ENCODE assay signal across 8 cellular contexts in genomic region chr15:73700041-73700842, GRCh38. TPM values are rescaled to one million over a fixed set of nuclear protein-coding genes. Genes with fewer than 3 reads are reported as not detected.
A peak's percentile ranks its signal among the peaks of the same experiment; 100 is the strongest.
DNase-seq lines count a peak whose midpoint lies in the region; ATAC-seq, FAIRE-seq and TF ChIP-seq lines count a peak whose summit lies in the region.

No MANE protein-coding gene starts in this region.

- H3K27ac ChIP-seq in A549 (no peak overlapping the region), mammary epithelial cell (ENCODE audit: insufficient read depth, low read depth, low read length) (no peak overlapping the region), keratinocyte (ENCODE audit: control insufficient read depth, insufficient read depth, low read length) (no peak overlapping the region)

- peaks cover 2% of the 10 kb centered on the region for H4K20me1 ChIP-seq in mammary epithelial cell (ENCODE audit: insufficient read depth, low read length)
- peaks cover 11% of the 10 kb centered on the region for H4K20me1 ChIP-seq in keratinocyte (ENCODE audit: control insufficient read depth, extremely low read depth, insufficient read depth, low read length)

- BruUV-seq in mammary epithelial cell (replicated peaks; lab: Mats Ljungman, UMichigan), result no TSS peak

- whole genome bisulfite sequencing in A549 (ENCODE audit: missing lambda C conversion rate), result 36% methylated on average over 13 of the region's 13 CpGs
- WGBS in mammary epithelial cell (ENCODE audit: low coverage, missing lambda C conversion rate), result 34% methylated on average over 12 of the region's 13 CpGs

- no peak overlapping the region for H3K4me3 ChIP-seq in A549
- no peak overlapping the region for H3K4me3 ChIP-seq in WI38 (ENCODE audit: low read depth, low read length)
- no peak overlapping the region for H3K4me3 ChIP-seq in mammary epithelial cell (replicated peaks in 1 of 3; ENCODE audit: insufficient read depth in 1 of 3, low read depth in 2 of 3, low read length in 3 of 3)
- no peak overlapping the region for H3K4me3 ChIP-seq in keratinocyte (ENCODE audit: control insufficient read depth in 2 of 3, extremely low read depth in 1 of 3, insufficient read depth in 2 of 3, low read depth in 1 of 3, low read length in 3 of 3)

- H3K4me2 ChIP-seq in A549 (no peak overlapping the region), mammary epithelial cell (ENCODE audit: insufficient read depth, low read depth, low read length) (no peak overlapping the region), keratinocyte (ENCODE audit: control insufficient read depth, extremely low read depth, insufficient read depth, low read depth, low read length) (no peak overlapping the region)

- H3K9me1 ChIP-seq in keratinocyte (ENCODE audit: control insufficient read depth, extremely low read depth, insufficient read depth, low read length), result no peaks in the 10 kb centered on the region

- H3K4me1 ChIP-seq in A549, result no peaks in the 10 kb centered on the region
- H3K4me1 ChIP-seq in mammary epithelial cell (ENCODE audit: insufficient read depth, low read length), result peaks cover 29% of the 10 kb centered on the region
- peaks cover 34% of the 10 kb centered on the region for H3K4me1 ChIP-seq in keratinocyte (ENCODE audit: control insufficient read depth, extremely low read depth, insufficient read depth, low read length)

- H3K27me3 ChIP-seq in mammary epithelial cell (ENCODE audit: insufficient read depth, low read length) (no peaks in the 10 kb centered on the region), keratinocyte (ENCODE audit: control insufficient read depth, extremely low read depth, insufficient read depth, low read length) (no peaks in the 10 kb centered on the region)

- peaks cover 77% of the 10 kb centered on the region for H3K79me2 ChIP-seq in mammary epithelial cell (ENCODE audit: insufficient read depth, low read length)
- H3K79me2 ChIP-seq in keratinocyte (ENCODE audit: control insufficient read depth, insufficient read depth, low read length), result peaks cover 49% of the 10 kb centered on the region

- in situ Hi-C loops in mammary epithelial cell (cut with MboI; ENCODE audit: low sequenced_read_pairs in 2 of 2), result no loop called here

- H3K36me3 ChIP-seq in mammary epithelial cell (ENCODE audit: insufficient read depth, low read length), result peaks cover 11% of the 10 kb centered on the region
- H3K36me3 ChIP-seq in keratinocyte (ENCODE audit: control insufficient read depth in 2 of 2, extremely low read depth in 1 of 2, insufficient read depth in 2 of 2, low read length in 2 of 2), result peaks cover 24 to 32% of the 10 kb centered on the region in 2 experiments

- peak; percentile 87 to 94 for TF ChIP-seq RAD21 in A549 (conservative IDR thresholded peaks at IDR 0.05 in 1 of 2, IDR thresholded peaks at IDR 0.05 in 1 of 2)

- CTCF ChIA-PET in A549 (lab: Yijun Ruan, JAX), result interaction anchor here (0.7 to 13.4 kb wide), 63 partner anchors 9 to 463 kb away, joined by 3 to 214 read pairs (median 4); partner anchors contain the start of genes CD276 and NPTN
- CTCF ChIA-PET in mammary epithelial cell (lab: Charles Lee; ENCODE audit: low non-redundant PET), result interaction anchor here (0.5 to 1.9 kb wide), 4 partner anchors 23 to 140 kb away, joined by 3 to 8 read pairs (median 7); no protein-coding TSS in a partner anchor

- POLR2A ChIA-PET in A549 (lab: Yijun Ruan, JAX), result interaction anchor here (1.1 to 1.9 kb wide), 2 partner anchors 64 to 139 kb away, joined by 3 to 5 read pairs; no protein-coding TSS in a partner anchor

- intact Hi-C loops in mammary epithelial cell (cut with micrococcal nuclease), result loop anchor here (1.0 kb wide), 4 partner anchors 23 to 394 kb away; no protein-coding TSS in a partner anchor

- TF ChIP-seq POLR2A in A549 (IDR thresholded peaks at IDR 0.05; ENCODE audit: low read length), result no peak

- dilution Hi-C loops in mammary epithelial cell (cut with HindIII; ENCODE audit: low sequenced_read_pairs), result no loop called here
- dilution Hi-C loops in keratinocyte (cut with MboI; ENCODE audit: extremely low pct_ligation_motif_present, low sequenced_read_pairs), result no loop called here

- H3K9me3 ChIP-seq in A549 (no peaks in the 10 kb centered on the region), mammary epithelial cell (replicated peaks; ENCODE audit: insufficient read depth, low read length) (no peaks in the 10 kb centered on the region), keratinocyte (ENCODE audit: control insufficient read depth, low read depth, low read length) (no peaks in the 10 kb centered on the region)

- FAIRE-seq in A549 (lab: Jason Lieb, UNC), result no peak
- peak; percentile 92 for FAIRE-seq in keratinocyte (lab: Jason Lieb, UNC)

- TF ChIP-seq CTCF in A549 (IDR thresholded peaks at IDR 0.05) (peak; percentile 87), WI38 (IDR thresholded peaks at IDR 0.05; ENCODE audit: low read depth, low read length) (peak; percentile 82), mammary epithelial cell (conservative IDR thresholded peaks at IDR 0.05 in 1 of 2, IDR thresholded peaks at IDR 0.05 in 1 of 2; ENCODE audit: extremely low read depth in 1 of 2, insufficient read depth in 1 of 2, low read depth in 1 of 2, low read length in 2 of 2) (peak; percentile 90 to 95), keratinocyte (optimal IDR thresholded peaks at IDR 0.05 in 1 of 3, IDR thresholded peaks at IDR 0.05 in 1 of 3, conservative IDR thresholded peaks at IDR 0.05 in 1 of 3; ENCODE audit: extremely low read depth in 1 of 3, insufficient read depth in 2 of 3, low read length in 3 of 3) (peak; percentile 85 to 96 (median 92))

- ATAC-seq in A549 (peak; percentile 71 to 85), HG03565 (IDR thresholded peaks at IDR 0.05; ENCODE audit: unreplicated experiment) (no peak)

- no peak for TF ChIP-seq EP300 in A549 (IDR thresholded peaks at IDR 0.05)

- H2AFZ ChIP-seq in mammary epithelial cell (ENCODE audit: low read depth, low read length) (no peak overlapping the region), keratinocyte (ENCODE audit: control insufficient read depth, low read length) (no peak overlapping the region)

- H3K9ac ChIP-seq in mammary epithelial cell (ENCODE audit: insufficient read depth, low read length), result no peak overlapping the region
- no peak overlapping the region for H3K9ac ChIP-seq in keratinocyte (ENCODE audit: control insufficient read depth, extremely low read depth, insufficient read depth, low read length)

- peak; percentile 38 to 70 for DNase-seq in A549 (ENCODE audit: low read depth in 1 of 2, low spot score in 1 of 2)
- peak; percentile 63 for DNase-seq in GM19238 (ENCODE audit: insufficient read length, low spot score)
- DNase-seq in NCI-H2227 treated with DMSO at 0.1 percent for 48 hours (lab: John Stamatoyannopoulos, UW), result peak; percentile 63
- peak; percentile 58 for DNase-seq in mammary epithelial cell
- no peak for DNase-seq in keratinocyte (ENCODE audit: low read depth, low spot score)
- peak; percentile 58 to 73 for DNase-seq in stimulated activated CD4-positive, alpha-beta T cell treated with anti-CD3 and anti-CD28 coated beads, Interleukin-1b, Interleukin-23, amount 100 ng/mL, for 4 hours (ENCODE audit: low read depth in 2 of 2)

TF ChIP-seq in A549, 52 proteins besides CTCF, POLR2A, EP300 and RAD21 (continues in another document):
- TF ChIP-seq USF2 (IDR thresholded peaks at IDR 0.05) (no peak), BHLHE40 (IDR thresholded peaks at IDR 0.05; ENCODE audit: low read depth, low read length) (no peak), CEBPB (IDR thresholded peaks at IDR 0.05) (no peak), KDM5A (IDR thresholded peaks at IDR 0.05) (no peak), SMC3 (IDR thresholded peaks at IDR 0.05) (peak; percentile 85)

RNA-seq across cellular contexts. Expression of gene CD276, which starts 16.1 kb away (rescaled TPM):
- polyA plus RNA-seq in A549 (2011; rRNA removed) (24.8 and 32.8 TPM in 2 replicates), A549 (2017; fragmentation: RNase III; extraction: RNeasy Plus Mini Kit Qiagen cat#74134 plus additional on column Dnase treatment) (23.6 to 31.0 TPM (median 30.3 TPM) in 3 replicates), mammary epithelial cell (128 TPM), keratinocyte (48.9 to 135 TPM (median 62.9 TPM) in 3 replicates)
- 29.6 and 41.4 TPM in 2 replicates for polyA plus RNA-seq in A549 (2012; cell fraction: cytosol; rRNA removed)
- 45.3 and 60.4 TPM in 2 replicates for polyA plus RNA-seq in A549 (2012; cell fraction: nucleus; rRNA removed)
- 19.3 and 25.6 TPM in 2 replicates for polyA minus RNA-seq in A549 (2011; rRNA and poly(A)+ RNA removed)
- 100 to 1,000 TPM in 1 of 2 donors, 10 to 100 TPM in 1; 50.5 to 110 TPM for total RNA-seq in mammary epithelial cell
- polyA minus RNA-seq in mammary epithelial cell (224 TPM), keratinocyte (74.5 to 299 TPM (median 92.7 TPM) in 3 replicates)
- polyA plus RNA-seq in keratinocyte (2011; ENCODE audit: low read depth), result 77.5 TPM
- 53.7 and 79.5 TPM in 2 replicates for polyA plus RNA-seq in keratinocyte (2011; cell fraction: cytosol; rRNA removed)
- 168 and 214 TPM in 2 replicates for polyA plus RNA-seq in keratinocyte (2011; cell fraction: nucleus; rRNA removed)
- polyA plus RNA-seq in keratinocyte (2012; ENCODE audit: low replicate concordance), result 49.3 and 162 TPM in 2 replicates
- polyA minus RNA-seq in keratinocyte (2011; cell fraction: cytosol; rRNA and poly(A)+ RNA removed), result 124 TPM
- 144 and 149 TPM in 2 replicates for polyA minus RNA-seq in keratinocyte (2011; cell fraction: nucleus; rRNA and poly(A)+ RNA removed)

RNA-seq across cellular contexts. Expression of gene INSYN1, which starts 52.9 kb away (rescaled TPM):
- polyA plus RNA-seq in A549 (2011; rRNA removed) (0.48 and 0.54 TPM in 2 replicates), A549 (2017; fragmentation: RNase III; extraction: RNeasy Plus Mini Kit Qiagen cat#74134 plus additional on column Dnase treatment) (0.84 to 1.9 TPM (median 1.1 TPM) in 3 replicates), mammary epithelial cell (0.03 TPM), keratinocyte (0.26 to 1.5 TPM (median 0.47 TPM) in 3 replicates)
- polyA plus RNA-seq in A549 (2012; cell fraction: cytosol; rRNA removed), result 1.7 and 2.4 TPM in 2 replicates
- 2.2 and 2.3 TPM in 2 replicates for polyA plus RNA-seq in A549 (2012; cell fraction: nucleus; rRNA removed)
- polyA minus RNA-seq in A549 (2011; rRNA and poly(A)+ RNA removed), result 0.45 and 0.78 TPM in 2 replicates
- total RNA-seq in mammary epithelial cell, result 1 to 10 TPM in 1 of 2 donors, under 1 TPM in 1; 0.33 to 1.3 TPM
- polyA minus RNA-seq in mammary epithelial cell (not detected), keratinocyte (0.45 to 2.1 TPM in 2 of 3 replicates, not detected in the other)
- polyA plus RNA-seq in keratinocyte (2011; ENCODE audit: low read depth), result 4.9 TPM
- 0.53 and 1.5 TPM in 2 replicates for polyA plus RNA-seq in keratinocyte (2011; cell fraction: cytosol; rRNA removed)
- 1.1 and 1.4 TPM in 2 replicates for polyA plus RNA-seq in keratinocyte (2011; cell fraction: nucleus; rRNA removed)
- 0.31 and 5.3 TPM in 2 replicates for polyA plus RNA-seq in keratinocyte (2012; ENCODE audit: low replicate concordance)
- polyA minus RNA-seq in keratinocyte (2011; cell fraction: cytosol; rRNA and poly(A)+ RNA removed), result 2.7 TPM
- polyA minus RNA-seq in keratinocyte (2011; cell fraction: nucleus; rRNA and poly(A)+ RNA removed), result 0.74 and 1.5 TPM in 2 replicates
